Comparison of ENCODE assay signal across 15 cellular contexts in genomic region chr7:33195264-33195663, GRCh38.
A peak's percentile ranks its signal among the peaks of the same experiment; 100 is the strongest.
DNase-seq lines count a peak whose midpoint lies in the region; ATAC-seq and TF ChIP-seq lines count a peak whose summit lies in the region.
"Had no signal": no experiment of that assay in that cellular context is flagged by ENCODE, and none has a peak within 500 bp of the region (broad histone marks: within the 10 kb centered on the region; RNA-seq: fewer than 3 reads in every experiment).

No MANE protein-coding gene starts in this region.

- CTCF ChIA-PET in AG04449 (lab: Yijun Ruan, JAX), result interaction anchor here (1.5 to 1.9 kb wide), 3 partner anchors 9 to 23 kb away, joined by 4 to 16 read pairs (median 8); no protein-coding TSS in a partner anchor

- DNase-seq in AG04449 (ENCODE audit: low read depth, low spot score) (peak; percentile 46), HS-27A (ENCODE audit: low read depth) (peak; percentile 14), astrocyte of the cerebellum (ENCODE audit: low read depth) (peak; percentile 60), hepatic stellate cell (ENCODE audit: low spot score) (peak; percentile 21), midbrain (lab: John Stamatoyannopoulos, UW) (no peak), NCI-H2081 treated with DMSO at 0.1 percent for 48 hours (lab: John Stamatoyannopoulos, UW) (no peak)
- no peak for DNase-seq in activated T-helper 1 cell treated with anti-CD3 and anti-CD28 coated beads, Interleukin-12 subunit alpha, Interleukin-12 subunit beta, Interleukin-2, Interleukin-4 antibody, amounts not matched to agents 30 ng/mL and 10 ng/mL and 1 ng/mL, durations not matched to agents 14 hours and 24 hours and 36 hours (ENCODE audit: low spot score)
- DNase-seq: colonic mucosa, DND-41, NCI-H524 treated with DMSO at 0.1 percent for 48 hours, occipital lobe, SHP77 treated with DMSO at 0.1 percent for 48 hours had no signal

- no peaks in the 10 kb centered on the region for H3K9me3 Mint-ChIP-seq in activated T-helper 1 cell treated with anti-CD3 and anti-CD28 coated beads, Interleukin-12 subunit alpha, Interleukin-12 subunit beta, Interleukin-2, Interleukin-4 antibody, amounts not matched to agents 30 ng/mL and 10 ng/mL and 1 ng/mL, durations not matched to agents 14 hours and 24 hours and 36 hours
- H3K9me3 Mint-ChIP-seq: activated naive CD4-positive, alpha-beta T cell treated with anti-CD3 and anti-CD28 coated beads, Interleukin-2, amount 50 U/mL, for 24 hours had no signal

- H3K4me3 Mint-ChIP-seq in activated T-helper 1 cell treated with anti-CD3 and anti-CD28 coated beads, Interleukin-12 subunit alpha, Interleukin-12 subunit beta, Interleukin-2, Interleukin-4 antibody, amounts not matched to agents 30 ng/mL and 10 ng/mL and 1 ng/mL, durations not matched to agents 14 hours and 24 hours and 36 hours, result no peak overlapping the region
- H3K4me3 Mint-ChIP-seq: activated naive CD4-positive, alpha-beta T cell treated with anti-CD3 and anti-CD28 coated beads, Interleukin-2, amount 50 U/mL, for 24 hours had no signal

- H3K27me3 Mint-ChIP-seq in activated T-helper 1 cell treated with anti-CD3 and anti-CD28 coated beads, Interleukin-12 subunit alpha, Interleukin-12 subunit beta, Interleukin-2, Interleukin-4 antibody, amounts not matched to agents 30 ng/mL and 10 ng/mL and 1 ng/mL, durations not matched to agents 14 hours and 24 hours and 36 hours (ENCODE audit: insufficient read depth), result no peaks in the 10 kb centered on the region
- H3K27me3 Mint-ChIP-seq: activated naive CD4-positive, alpha-beta T cell treated with anti-CD3 and anti-CD28 coated beads, Interleukin-2, amount 50 U/mL, for 24 hours had no signal

- H3K36me3 Mint-ChIP-seq in activated T-helper 1 cell treated with anti-CD3 and anti-CD28 coated beads, Interleukin-12 subunit alpha, Interleukin-12 subunit beta, Interleukin-2, Interleukin-4 antibody, amounts not matched to agents 30 ng/mL and 10 ng/mL and 1 ng/mL, durations not matched to agents 14 hours and 24 hours and 36 hours (ENCODE audit: low read depth), result no peaks in the 10 kb centered on the region

- TF ChIP-seq CTCF in AG04449 (IDR thresholded peaks at IDR 0.05; ENCODE audit: insufficient read depth, low read length, missing control alignments) (no peak), astrocyte of the cerebellum (IDR thresholded peaks at IDR 0.05; ENCODE audit: low read depth, low read length, missing control alignments) (no peak)

- POLR2A ChIA-PET in AG04449 (lab: Yijun Ruan, JAX), result no interaction called here

- intact Hi-C loops in activated T-helper 1 cell treated with anti-CD3 and anti-CD28 coated beads, Interleukin-12 subunit alpha, Interleukin-12 subunit beta, Interleukin-2, Interleukin-4 antibody, amounts not matched to agents 30 ng/mL and 10 ng/mL and 1 ng/mL, durations not matched to agents 14 hours and 24 hours and 36 hours (cut with micrococcal nuclease), result no loop called here

- H3K27ac Mint-ChIP-seq in activated T-helper 1 cell treated with anti-CD3 and anti-CD28 coated beads, Interleukin-12 subunit alpha, Interleukin-12 subunit beta, Interleukin-2, Interleukin-4 antibody, amounts not matched to agents 30 ng/mL and 10 ng/mL and 1 ng/mL, durations not matched to agents 14 hours and 24 hours and 36 hours, result no peak overlapping the region
- H3K27ac Mint-ChIP-seq: activated naive CD4-positive, alpha-beta T cell treated with anti-CD3 and anti-CD28 coated beads, Interleukin-2, amount 50 U/mL, for 24 hours had no signal

- H3K4me3 ChIP-seq in AG04449 (ENCODE audit: low read depth, low read length), result no peak overlapping the region
- H3K4me3 ChIP-seq in astrocyte of the cerebellum (ENCODE audit: low read depth, low read length), result no peak overlapping the region
- H3K4me3 ChIP-seq: BLaER1, colonic mucosa had no signal

- in situ Hi-C loops in astrocyte of the cerebellum (cut with HindIII; ENCODE audit: low sequenced_read_pairs), result no loop called here

- ATAC-seq in GM21515 (IDR thresholded peaks at IDR 0.05; ENCODE audit: unreplicated experiment), result no peak

- peaks cover 15% of the 10 kb centered on the region for H3K4me1 Mint-ChIP-seq in activated T-helper 1 cell treated with anti-CD3 and anti-CD28 coated beads, Interleukin-12 subunit alpha, Interleukin-12 subunit beta, Interleukin-2, Interleukin-4 antibody, amounts not matched to agents 30 ng/mL and 10 ng/mL and 1 ng/mL, durations not matched to agents 14 hours and 24 hours and 36 hours (ENCODE audit: low read depth)

Comparison
In these comparisons a context has a peak if more than half of its experiments do, and no peak if none do; other contexts are left out.
1. DNase-seq: peak in AG04449 (single experiment), HS-27A (single experiment), astrocyte of the cerebellum (single experiment) and hepatic stellate cell (single experiment); none in midbrain (single experiment), activated T-helper 1 cell treated with anti-CD3 and anti-CD28 coated beads, Interleukin-12 subunit alpha, Interleukin-12 subunit beta, Interleukin-2, Interleukin-4 antibody, amounts not matched to agents 30 ng/mL and 10 ng/mL and 1 ng/mL, durations not matched to agents 14 hours and 24 hours and 36 hours (single experiment) and NCI-H2081 treated with DMSO at 0.1 percent for 48 hours (single experiment).